Comparison of ENCODE assay signal across 17 cellular contexts in the genomic region with DNA sequence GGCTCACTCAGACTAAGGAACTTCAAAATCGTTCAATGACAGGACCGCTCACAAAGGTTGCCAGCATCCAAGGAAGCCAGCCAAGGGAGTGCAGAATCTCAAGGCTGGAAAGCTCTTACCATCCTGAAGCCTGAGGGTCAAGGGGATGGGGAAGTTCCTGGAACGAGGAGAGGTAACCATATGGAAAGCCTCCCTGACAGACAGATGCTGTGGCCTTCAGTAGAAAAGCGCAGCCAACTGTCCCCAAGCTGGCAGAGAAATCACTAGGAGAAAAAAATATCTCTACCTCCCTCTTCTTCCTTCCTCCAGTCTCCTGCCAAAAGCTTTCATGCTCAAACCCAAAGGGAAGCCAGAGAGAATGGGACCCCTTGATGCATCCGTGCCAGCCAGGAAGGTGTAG.
"Had no signal": no experiment of that assay in that cellular context is flagged by ENCODE, and none has a peak within 500 bp of the region (broad histone marks: within the 10 kb centered on the region; RNA-seq: fewer than 3 reads in every experiment).

No MANE protein-coding gene starts in this region.

- H3K4me3 ChIP-seq: body of pancreas, lung, testis had no signal

- H3K27ac ChIP-seq: body of pancreas, neutrophil, testis had no signal

- H3K36me3 ChIP-seq: neutrophil had no signal

- DNase-seq: activated B cell treated with CpG ODN at 0.5 μM for 24 hours; activated CD4-positive, alpha-beta T cell treated with anti-CD3 and anti-CD28 coated beads, Interleukin-2, amount 10 ng/mL, durations not matched to agents 24 days and 14 days; activated CD8-positive, alpha-beta memory T cell treated with anti-CD3 and anti-CD28 coated beads, Interleukin-2, amount 50 U/mL, for 48 hours; activated gamma-delta T cell; activated T-cell treated with anti-CD3 and anti-CD28 coated beads, Interleukin-2, amount 50 U/mL, for 72 hours; amniotic stem cell; body of pancreas; dermis blood vessel endothelial cell; effector memory CD8-positive, alpha-beta T cell; foreskin melanocyte; left colon; midbrain; naive thymus-derived CD4-positive, alpha-beta T cell; small intestine; testis had no signal

- H3K4me1 ChIP-seq: testis had no signal

- H3K27me3 ChIP-seq: body of pancreas, neutrophil, testis had no signal

- ATAC-seq: activated T-cell treated with anti-CD3 and anti-CD28 coated beads, Interleukin-2, amount 50 U/mL, for 72 hours; body of pancreas; effector memory CD8-positive, alpha-beta T cell; left colon; naive thymus-derived CD4-positive, alpha-beta T cell had no signal

- H3K9me3 ChIP-seq: body of pancreas, neutrophil, testis had no signal
